In the genomic region with DNA sequence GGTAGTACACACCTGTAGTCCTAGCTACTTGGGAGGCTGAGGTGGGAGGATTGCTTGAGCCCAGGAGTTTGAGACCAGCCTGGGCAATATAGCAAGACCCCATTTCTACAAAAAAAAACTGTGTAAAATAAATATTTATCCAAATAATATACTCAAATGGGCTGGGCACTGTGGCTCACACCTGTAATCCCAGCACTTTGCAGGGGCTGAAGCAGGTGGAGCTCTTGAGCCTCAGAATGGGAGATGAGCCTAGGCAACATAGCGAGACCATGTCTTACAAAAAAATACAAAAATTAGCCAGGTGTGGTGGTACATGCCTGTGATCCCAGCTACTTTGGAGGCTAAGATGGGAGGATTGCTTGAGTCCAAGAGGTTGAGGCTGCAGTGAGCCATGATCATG, we compare ENCODE assay signal across 1 cellular context.
TF ChIP-seq lines count a peak whose summit lies in the region.

No MANE protein-coding gene starts in this region.

TF ChIP-seq in K562, 482 proteins besides CTCF, POLR2A, EP300 and RAD21:
- peak; percentile 43 for TF ChIP-seq ZNF121 (CRISPR knock-in tag; conservative IDR thresholded peaks at IDR 0.05)
